In the genomic region with DNA sequence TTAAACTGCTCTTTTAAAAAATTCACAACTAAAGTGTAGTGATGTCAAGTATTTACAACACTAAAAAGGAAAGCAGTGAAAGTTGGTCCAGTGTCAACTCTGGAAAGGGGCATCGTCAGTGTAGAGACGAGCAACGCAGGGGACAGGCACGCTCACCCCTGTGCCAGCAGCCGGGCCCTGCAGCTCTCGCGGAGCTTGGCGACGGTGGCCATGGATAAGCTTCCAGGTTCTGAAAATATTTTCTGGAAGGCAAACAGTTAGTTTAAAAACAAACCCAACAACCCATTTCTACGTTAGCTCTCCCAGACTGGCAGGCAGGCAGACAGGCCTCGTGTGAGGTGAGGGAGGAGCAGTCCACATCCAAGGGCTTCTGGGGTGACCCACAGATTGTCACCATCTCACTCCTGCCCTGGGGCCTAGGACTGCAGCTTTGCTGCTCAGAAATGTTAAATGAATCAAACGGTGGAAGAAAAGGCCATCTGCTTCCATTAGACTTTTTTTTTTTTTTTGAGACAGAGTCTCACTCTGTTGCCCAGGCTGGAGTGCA, we compare ENCODE assay signal across 19 cellular contexts. TPM values are rescaled to one million over a fixed set of nuclear protein-coding genes. Genes with fewer than 3 reads are reported as not detected.
DNase-seq lines count a peak whose midpoint lies in the region; ATAC-seq and TF ChIP-seq lines count a peak whose summit lies in the region.
"Had no signal": no experiment of that assay in that cellular context is flagged by ENCODE, and none has a peak within 500 bp of the region (broad histone marks: within the 10 kb centered on the region; RNA-seq: fewer than 3 reads in every experiment).

No MANE protein-coding gene starts in this region.

- H3K9me3 Mint-ChIP-seq in stimulated activated naive B cell treated with anti-CD40 and anti-IgM and Interleukin-4, amounts not matched to agents 10 μg/mL and 1 μg/mL and 100 μg/mL, for 72 hours = peaks cover 0 to 3% of the 10 kb centered on the region in 2 donors
- H3K9me3 Mint-ChIP-seq: CD4-positive, alpha-beta memory T cell had no signal

- intact Hi-C loops in Right ventricle myocardium superior (cut with DNase I) = no loop called here
- intact Hi-C loops in sigmoid colon (cut with DNase I) = no loop called here

- H3K27me3 Mint-ChIP-seq in stimulated activated naive B cell treated with anti-CD40 and anti-IgM and Interleukin-4, amounts not matched to agents 10 μg/mL and 1 μg/mL and 100 μg/mL, for 72 hours = no peaks in the 10 kb centered on the region
- H3K27me3 Mint-ChIP-seq: CD4-positive, alpha-beta memory T cell; IgD-negative memory B cell had no signal

- no peaks in the 10 kb centered on the region for H3K27me3 ChIP-seq in right atrium auricular region
- H3K27me3 ChIP-seq in sigmoid colon = no peaks in the 10 kb centered on the region
- H3K27me3 ChIP-seq: BLaER1 had no signal

- peak; percentile 13 for DNase-seq in Right ventricle myocardium superior
- no peak for DNase-seq in right atrium auricular region (ENCODE audit: low spot score)
- DNase-seq in cerebellar cortex (ENCODE audit: low spot score) = peak; percentile 32
- peak; percentile 63 for DNase-seq in medulla oblongata (ENCODE audit: extremely low spot score)
- no peak for DNase-seq in stimulated activated naive B cell treated with anti-CD40 and anti-IgM and Interleukin-4, amounts not matched to agents 10 μg/mL and 1 μg/mL and 100 μg/mL, for 72 hours
- DNase-seq in sigmoid colon = no peak
- DNase-seq in NCI-H1930 (lab: John Stamatoyannopoulos, UW) = no peak
- DNase-seq: AML-193; CD4-positive, alpha-beta memory T cell; DMS79 treated with DMSO at 0.1 percent for 48 hours; GM23248; HCEC 1CT had no signal

- TF ChIP-seq EP300 in sigmoid colon (IDR thresholded peaks at IDR 0.05) = no peak

- peaks cover 42% of the 10 kb centered on the region for H3K36me3 ChIP-seq in right atrium auricular region
- H3K36me3 ChIP-seq in sigmoid colon = peaks cover 24 to 57% (median 39%) of the 10 kb centered on the region in 4 donors

- peaks cover 6 to 12% of the 10 kb centered on the region in 2 donors for H3K4me1 Mint-ChIP-seq in stimulated activated naive B cell treated with anti-CD40 and anti-IgM and Interleukin-4, amounts not matched to agents 10 μg/mL and 1 μg/mL and 100 μg/mL, for 72 hours
- H3K4me1 Mint-ChIP-seq: CD14-positive monocyte had no signal

- H3K27ac ChIP-seq in right atrium auricular region = no peak overlapping the region
- H3K27ac ChIP-seq in sigmoid colon = no peak overlapping the region
- H3K27ac ChIP-seq: 22Rv1, A549, BLaER1, GM23248 had no signal

- H3K9me3 ChIP-seq in right atrium auricular region (no peaks in the 10 kb centered on the region), sigmoid colon (no peaks in the 10 kb centered on the region)
- H3K9me3 ChIP-seq: A549, BLaER1 had no signal

- H3K4me3 ChIP-seq in right atrium auricular region (no peak overlapping the region), sigmoid colon (no peak overlapping the region)
- H3K4me3 ChIP-seq: A549, BLaER1, GM12878, GM23248 had no signal

- peaks cover 44 to 48% of the 10 kb centered on the region in 2 donors for H3K36me3 Mint-ChIP-seq in stimulated activated naive B cell treated with anti-CD40 and anti-IgM and Interleukin-4, amounts not matched to agents 10 μg/mL and 1 μg/mL and 100 μg/mL, for 72 hours

- peak overlapping the region; percentile 14 for H3K27ac Mint-ChIP-seq in stimulated activated naive B cell treated with anti-CD40 and anti-IgM and Interleukin-4, amounts not matched to agents 10 μg/mL and 1 μg/mL and 100 μg/mL, for 72 hours

- TF ChIP-seq POLR2A in sigmoid colon (IDR thresholded peaks at IDR 0.05) = no peak

- TF ChIP-seq CTCF in right atrium auricular region (IDR thresholded peaks at IDR 0.05) (no peak), sigmoid colon (IDR thresholded peaks at IDR 0.05) (no peak)

- peaks cover 0 to 9% of the 10 kb centered on the region in 2 donors for H3K4me1 ChIP-seq in right atrium auricular region
- H3K4me1 ChIP-seq in sigmoid colon = no peaks in the 10 kb centered on the region
- H3K4me1 ChIP-seq: A549, BLaER1 had no signal

- ATAC-seq in Right ventricle myocardium superior (ENCODE audit: poor library complexity) (no peak), HG02981 (IDR thresholded peaks at IDR 0.05; ENCODE audit: unreplicated experiment) (no peak)
- ATAC-seq in stimulated activated naive B cell treated with anti-CD40 and anti-IgM and Interleukin-4, amounts not matched to agents 10 μg/mL and 1 μg/mL and 100 μg/mL, for 72 hours (replicated peaks) = no peak
- ATAC-seq: A549 had no signal

- H3K4me3 Mint-ChIP-seq in stimulated activated naive B cell treated with anti-CD40 and anti-IgM and Interleukin-4, amounts not matched to agents 10 μg/mL and 1 μg/mL and 100 μg/mL, for 72 hours = no peak overlapping the region
- H3K4me3 Mint-ChIP-seq: CD14-positive monocyte; CD4-positive, alpha-beta memory T cell had no signal

- WGBS in sigmoid colon, 2 donors = 83 to 87% methylated on average over 12 of the region's 12 CpGs

RNA-seq across cellular contexts. Expression of gene LAMP1, which starts 27.4 kb away (rescaled TPM):
- total RNA-seq in Right ventricle myocardium superior (89.6 TPM), right atrium auricular region (10 to 100 TPM; 70.0 to 73.7 TPM), sigmoid colon (10 to 100 TPM; 77.3 to 91.0 (median 87.5) TPM)
- 100 to 1,000 TPM in 1 of 3 donors, 10 to 100 TPM in 2; 20.4 to 125 (median 62.7) TPM for polyA plus RNA-seq in sigmoid colon

RNA-seq across cellular contexts. Expression of gene GRTP1, which starts 39.5 kb away (rescaled TPM):
- 1.1 TPM for total RNA-seq in Right ventricle myocardium superior
- total RNA-seq in right atrium auricular region = 1 to 10 TPM in 1 of 2 donors, under 1 TPM in 1; 0.48 to 2.4 TPM
- 1 to 10 TPM; 6.7 to 9.9 (median 8.3) TPM for total RNA-seq in sigmoid colon
- 10 to 100 TPM; 29.3 to 52.5 (median 39.6) TPM for polyA plus RNA-seq in sigmoid colon
- total RNA-seq: GM23248 had no signal
- polyA plus RNA-seq: CD14-positive monocyte, IgD-negative memory B cell had no signal

Comparison
In these comparisons a context has a peak if more than half of its experiments do, and no peak if none do; other contexts are left out.
1. DNase-seq: peak in Right ventricle myocardium superior (single experiment), cerebellar cortex (single experiment) and medulla oblongata (single experiment); none in right atrium auricular region (single experiment), stimulated activated naive B cell treated with anti-CD40 and anti-IgM and Interleukin-4, amounts not matched to agents 10 μg/mL and 1 μg/mL and 100 μg/mL, for 72 hours (single experiment), sigmoid colon (single experiment) and NCI-H1930 (0 of 2).